In genomic region chr1:178733972-178734371, GRCh38 we compare ENCODE assay signal across 17 cellular contexts. TPM values are rescaled to one million over a fixed set of nuclear protein-coding genes. Genes with fewer than 3 reads are reported as not detected.
DNase-seq lines count a peak whose midpoint lies in the region; TF ChIP-seq lines count a peak whose summit lies in the region.
"Had no signal": no experiment of that assay in that cellular context is flagged by ENCODE, and none has a peak within 500 bp of the region (broad histone marks: within the 10 kb centered on the region; RNA-seq: fewer than 3 reads in every experiment).

No MANE protein-coding gene starts in this region.

- no peaks in the 10 kb centered on the region for H4K20me1 ChIP-seq in MM.1S (ENCODE audit: insufficient read depth, low read length)

- H3K36me3 Mint-ChIP-seq in endothelial cell (ENCODE audit: low read depth, unreplicated experiment) = no peaks in the 10 kb centered on the region

- no peaks in the 10 kb centered on the region for H3K9me3 Mint-ChIP-seq in endothelial cell (ENCODE audit: unreplicated experiment)
- H3K9me3 Mint-ChIP-seq: activated T-helper 1 cell treated with anti-CD3 and anti-CD28 coated beads, Interleukin-12 subunit alpha, Interleukin-12 subunit beta, Interleukin-2, Interleukin-4 antibody, amounts not matched to agents 30 ng/mL and 10 ng/mL and 1 ng/mL, durations not matched to agents 14 hours and 24 hours and 36 hours had no signal

- peak; percentile 38 for TF ChIP-seq CTCF in MM.1S (IDR thresholded peaks at IDR 0.05; ENCODE audit: low read length)
- peak; percentile 71 for TF ChIP-seq CTCF in endothelial cell (IDR thresholded peaks at IDR 0.05; ENCODE audit: unreplicated experiment)
- peak; percentile 26 for TF ChIP-seq CTCF in retinal pigment epithelial cell (conservative IDR thresholded peaks at IDR 0.05; ENCODE audit: low read depth, low read length)

- H3K27me3 ChIP-seq in MM.1S (replicated peaks; ENCODE audit: insufficient read depth, low read length) = no peaks in the 10 kb centered on the region
- H3K27me3 ChIP-seq: dorsolateral prefrontal cortex, neutrophil had no signal

- no peak overlapping the region for H3K4me3 Mint-ChIP-seq in endothelial cell (ENCODE audit: unreplicated experiment)
- H3K4me3 Mint-ChIP-seq: activated CD4-positive, alpha-beta T cell treated with anti-CD3 and anti-CD28 coated beads, Interleukin-2, amount 10 ng/mL, durations not matched to agents 7 days and 5 days; activated T-helper 1 cell treated with anti-CD3 and anti-CD28 coated beads, Interleukin-12 subunit alpha, Interleukin-12 subunit beta, Interleukin-2, Interleukin-4 antibody, amounts not matched to agents 30 ng/mL and 10 ng/mL and 1 ng/mL, durations not matched to agents 14 hours and 24 hours and 36 hours; T-cell had no signal

- H3K79me2 ChIP-seq in MM.1S (ENCODE audit: low read length) = peaks cover 4% of the 10 kb centered on the region; the same call in 1 of the 2 replicates

- 0 out of 2 replicates have a peak, but pooled peaks cover 3% of the 10 kb centered on the region for H3K36me3 ChIP-seq in MM.1S (replicated peaks; ENCODE audit: insufficient read depth, low read length)
- H3K36me3 ChIP-seq: thoracic aorta had no signal

- H3K27ac ChIP-seq in MM.1S (ENCODE audit: low read length) = no peak overlapping the region
- H3K27ac ChIP-seq: dorsolateral prefrontal cortex, neutrophil, thoracic aorta had no signal

- no peaks in the 10 kb centered on the region for H3K9me2 ChIP-seq in MM.1S (replicated peaks; ENCODE audit: insufficient read depth, low read length)

- H2AFZ ChIP-seq in MM.1S (ENCODE audit: low read length) = no peak overlapping the region

- H3K4me1 ChIP-seq in MM.1S (ENCODE audit: low read length) = no peaks in the 10 kb centered on the region

- H3K9me3 ChIP-seq in MM.1S (replicated peaks; ENCODE audit: insufficient read depth, low read length) = no peaks in the 10 kb centered on the region
- H3K9me3 ChIP-seq: neutrophil, thoracic aorta had no signal

- H3K4me3 ChIP-seq in MM.1S (ENCODE audit: low read length) = no peak overlapping the region
- H3K4me3 ChIP-seq in retinal pigment epithelial cell (ENCODE audit: low read length) = no peak overlapping the region
- H3K4me3 ChIP-seq: dorsolateral prefrontal cortex, thoracic aorta had no signal

- no peak overlapping the region for H3K9ac ChIP-seq in MM.1S (ENCODE audit: low read length)

- H3K27me3 Mint-ChIP-seq in endothelial cell (ENCODE audit: unreplicated experiment) = no peaks in the 10 kb centered on the region

- DNase-seq in DMS 273 (lab: John Stamatoyannopoulos, UW; ENCODE audit: unreplicated experiment) (peak; percentile 5), DMS 273 treated with DMSO at 0.1 percent for 48 hours (lab: John Stamatoyannopoulos, UW) (no peak), MM.1S (no peak), endothelial cell (ENCODE audit: low spot score) (no peak), retinal pigment epithelial cell (ENCODE audit: low read depth) (no peak), GM19238 (ENCODE audit: insufficient read length, low spot score) (no peak), AML-193 (lab: John Stamatoyannopoulos, UW) (no peak)
- no peak for DNase-seq in stimulated activated CD8-positive, alpha-beta memory T cell treated with anti-CD3 and anti-CD28 coated beads, Interleukin-4, amount 100 ng/mL, for 48 hours
- DNase-seq: 8988T; activated CD4-positive, alpha-beta T cell treated with anti-CD3 and anti-CD28 coated beads, Interleukin-2, amount 10 ng/mL, durations not matched to agents 7 days and 5 days; amniotic stem cell; dorsolateral prefrontal cortex; NCI-H2227 treated with DMSO at 0.1 percent for 48 hours; T-cell had no signal

- no peaks in the 10 kb centered on the region for H3F3A ChIP-seq in MM.1S (ENCODE audit: insufficient read depth, low read length)

- H3K27ac Mint-ChIP-seq in endothelial cell (ENCODE audit: unreplicated experiment) = no peak overlapping the region
- H3K27ac Mint-ChIP-seq: activated CD4-positive, alpha-beta T cell treated with anti-CD3 and anti-CD28 coated beads, Interleukin-2, amount 10 ng/mL, durations not matched to agents 7 days and 5 days; activated T-helper 1 cell treated with anti-CD3 and anti-CD28 coated beads, Interleukin-12 subunit alpha, Interleukin-12 subunit beta, Interleukin-2, Interleukin-4 antibody, amounts not matched to agents 30 ng/mL and 10 ng/mL and 1 ng/mL, durations not matched to agents 14 hours and 24 hours and 36 hours; T-cell had no signal

- H3K4me1 Mint-ChIP-seq in endothelial cell (ENCODE audit: unreplicated experiment) = no peaks in the 10 kb centered on the region
- H3K4me1 Mint-ChIP-seq: activated CD4-positive, alpha-beta T cell treated with anti-CD3 and anti-CD28 coated beads, Interleukin-2, amount 10 ng/mL, durations not matched to agents 7 days and 5 days had no signal

- H3K4me2 ChIP-seq in MM.1S (ENCODE audit: low read depth, low read length) = no peak overlapping the region

RNA-seq across cellular contexts. Expression of gene RALGPS2, which starts 8.9 kb away (rescaled TPM):
- total RNA-seq in endothelial cell (ENCODE audit: unreplicated experiment) = 29.8 TPM
